Comparison of ENCODE assay signal across 12 cellular contexts in the genomic region with DNA sequence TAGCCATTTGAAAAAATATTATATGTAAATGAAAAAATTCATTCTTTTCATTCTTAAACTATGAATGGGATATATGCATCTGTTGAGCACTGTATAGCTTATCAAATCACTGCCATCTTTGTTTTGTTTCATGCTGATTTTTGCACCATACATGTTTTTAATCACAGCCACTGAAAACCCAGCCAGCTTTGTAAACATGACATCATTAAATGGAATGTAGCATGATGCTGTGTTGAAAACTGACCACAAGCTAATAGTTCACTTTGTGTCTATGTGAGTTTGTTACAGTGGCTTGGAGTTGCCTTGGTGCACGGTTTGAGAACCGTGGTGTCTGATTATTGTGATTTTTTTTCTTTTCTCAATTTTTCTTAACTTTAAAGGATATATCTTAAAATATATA.
DNase-seq lines count a peak whose midpoint lies in the region; ATAC-seq and TF ChIP-seq lines count a peak whose summit lies in the region.
"Had no signal": no experiment of that assay in that cellular context is flagged by ENCODE, and none has a peak within 500 bp of the region (broad histone marks: within the 10 kb centered on the region; RNA-seq: fewer than 3 reads in every experiment).

No MANE protein-coding gene starts in this region.

- no peaks in the 10 kb centered on the region for H4K20me1 ChIP-seq in OCI-LY7 (ENCODE audit: insufficient read depth, low read length)

- ATAC-seq in HG03469 (IDR thresholded peaks at IDR 0.05; ENCODE audit: unreplicated experiment) = no peak
- ATAC-seq in GM19455 (IDR thresholded peaks at IDR 0.05; ENCODE audit: unreplicated experiment) = no peak

- no peak for TF ChIP-seq CTCF in brain microvascular endothelial cell (IDR thresholded peaks at IDR 0.05; ENCODE audit: low read depth, low read length, missing control alignments)
- TF ChIP-seq CTCF in OCI-LY7 (conservative IDR thresholded peaks at IDR 0.05; ENCODE audit: low read length) = no peak

- CTCF ChIA-PET in OCI-LY7 (lab: Charles Lee; ENCODE audit: unreplicated experiment) = no interaction called here

- H3K9me3 ChIP-seq in OCI-LY7 (ENCODE audit: low read length) = no peaks in the 10 kb centered on the region

- POLR2A ChIA-PET in OCI-LY7 (lab: Charles Lee) = no interaction called here

- in situ Hi-C loops in ACHN (cut with HindIII; ENCODE audit: low pct_ligation_motif_present, low pct_unique_long_range_greater_than_20kb, low sequenced_read_pairs) (no loop called here), brain microvascular endothelial cell (cut with HindIII; ENCODE audit: low pct_ligation_motif_present, low sequenced_read_pairs) (no loop called here)

- H2AFZ ChIP-seq in OCI-LY7 (ENCODE audit: low read length) = no peak overlapping the region

- H3K36me3 ChIP-seq in brain microvascular endothelial cell (replicated peaks) (no peaks in the 10 kb centered on the region), OCI-LY7 (ENCODE audit: insufficient read depth, low read length) (peaks cover 22% of the 10 kb centered on the region; the same call in 1 of the 2 replicates)

- H3K4me3 ChIP-seq in brain microvascular endothelial cell (ENCODE audit: low read depth, low read length) (no peak overlapping the region), OCI-LY7 (ENCODE audit: low read depth, low read length, poor library complexity, severe bottlenecking) (no peak overlapping the region)

- H3K27ac ChIP-seq in brain microvascular endothelial cell = peak overlapping the region; percentile 61
- H3K27ac ChIP-seq in OCI-LY7 (ENCODE audit: low read depth, low read length, poor library complexity, severe bottlenecking) = no peak overlapping the region

- H3K4me2 ChIP-seq in OCI-LY7 (ENCODE audit: low read length) = no peak overlapping the region

- no peaks in the 10 kb centered on the region for H3K9me2 ChIP-seq in OCI-LY7 (ENCODE audit: insufficient read depth, low read length)

- BruUV-seq in OCI-LY7 (replicated peaks; lab: Mats Ljungman, UMichigan) = no TSS peak

- DNase-seq in ACHN (peak; percentile 57), HT1080 (ENCODE audit: low read depth) (peak; percentile 39), brain microvascular endothelial cell (peak; percentile 88), iris pigment epithelial cell (ENCODE audit: low read depth) (peak; percentile 94), NCI-H1930 (lab: John Stamatoyannopoulos, UW) (no peak), OCI-LY7 (ENCODE audit: low spot score) (no peak)
- DNase-seq: activated CD4-positive, alpha-beta memory T cell treated with anti-CD3 and anti-CD28 coated beads, Interleukin-2, amount 10 ng/mL, durations not matched to agents 7 days and 5 days; activated naive CD4-positive, alpha-beta T cell treated with Interleukin-2 at 50 U/mL for 16 hours; midbrain; NK-92 treated with Interleukin-12 subunit alpha and Interleukin-12 subunit beta, amount 100 ng/mL, for 24 hours had no signal

- no peaks in the 10 kb centered on the region for H3K79me2 ChIP-seq in OCI-LY7 (ENCODE audit: insufficient read depth, low read depth, low read length)

- no peaks in the 10 kb centered on the region for H3K27me3 ChIP-seq in brain microvascular endothelial cell (replicated peaks)

- intact Hi-C loops in OCI-LY7 (cut with micrococcal nuclease; ENCODE audit: unreplicated experiment) = no loop called here

- H3K4me1 ChIP-seq in OCI-LY7 (ENCODE audit: insufficient read depth, low read length, poor library complexity, severe bottlenecking) = no peaks in the 10 kb centered on the region

Comparison
In these comparisons a context has a peak if more than half of its experiments do, and no peak if none do; other contexts are left out.
1. DNase-seq: peak in ACHN (single experiment), HT1080 (single experiment), brain microvascular endothelial cell (single experiment) and iris pigment epithelial cell (single experiment); none in NCI-H1930 (0 of 2) and OCI-LY7 (single experiment).